Comparison of ENCODE assay signal across 1 cellular context in the genomic region with DNA sequence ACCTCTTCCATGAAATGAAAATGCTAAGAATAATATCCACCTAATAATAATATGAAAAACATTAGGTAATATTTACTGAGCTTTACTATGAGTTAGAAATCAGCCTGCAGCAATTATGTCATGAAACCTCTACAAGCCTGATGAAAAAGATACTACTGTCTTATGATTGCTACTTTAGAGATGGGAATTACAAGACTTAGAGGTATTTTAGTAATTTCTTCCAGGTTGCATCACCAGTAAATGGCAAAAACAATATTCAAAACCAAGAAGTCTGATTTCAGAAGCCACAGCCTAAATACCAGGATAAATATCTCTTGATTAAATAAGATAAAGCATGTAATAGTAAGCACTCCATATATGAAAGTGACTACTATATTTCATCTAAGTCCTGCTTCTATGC.
TF ChIP-seq lines count a peak whose summit lies in the region.

No MANE protein-coding gene starts in this region.

TF ChIP-seq in SK-N-SH treated with all-trans-retinoic acid at 6 μM for 48 hours, 23 proteins besides CTCF, POLR2A, EP300 and RAD21 (continued from another document):
- no peak for TF ChIP-seq PPARA (CRISPR knock-in tag; IDR thresholded peaks at IDR 0.05; ENCODE audit: borderline replicate concordance)
TF ChIP-seq in SK-N-SH treated with all-trans-retinoic acid at 6 μM for 48 hours: peak in this region for 0.
